In the genomic region with DNA sequence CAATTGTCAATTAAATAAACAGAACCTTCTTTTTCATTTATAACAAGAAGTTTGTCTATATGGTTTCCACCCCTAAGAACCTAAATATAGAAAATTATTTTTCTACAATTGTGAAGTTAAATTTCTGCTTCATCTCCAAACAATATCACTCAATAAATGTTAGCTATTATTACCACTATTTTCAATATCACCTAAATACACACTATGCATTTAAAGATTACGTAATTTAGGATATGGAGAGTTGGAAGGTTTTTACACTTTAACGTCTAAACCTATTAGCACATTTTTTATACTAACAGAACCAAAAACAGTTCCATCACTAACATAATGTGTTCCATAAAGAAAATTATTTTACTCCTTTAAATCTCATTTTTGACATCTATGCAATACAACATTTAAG, we compare ENCODE assay signal across 20 cellular contexts. TPM values are rescaled to one million over a fixed set of nuclear protein-coding genes. Genes with fewer than 3 reads are reported as not detected.
DNase-seq lines count a peak whose midpoint lies in the region; ATAC-seq, FAIRE-seq and TF ChIP-seq lines count a peak whose summit lies in the region.
"Had no signal": no experiment of that assay in that cellular context is flagged by ENCODE, and none has a peak within 500 bp of the region (broad histone marks: within the 10 kb centered on the region; RNA-seq: fewer than 3 reads in every experiment).

No MANE protein-coding gene starts in this region.

- BruUV-seq in HepG2 (replicated peaks; lab: Mats Ljungman, UMichigan) = no TSS peak

- intact Hi-C loops in HepG2 (cut with micrococcal nuclease; ENCODE audit: unreplicated experiment) (no loop called here), right lobe of liver (cut with DNase I) (no loop called here), gastrocnemius medialis (cut with DNase I; ENCODE audit: low total_unique reads) (no loop called here), right cardiac atrium (cut with DNase I) (no loop called here)
- intact Hi-C loops in activated CD4-positive, alpha-beta T cell treated with anti-CD3 and anti-CD28 coated beads, Interleukin-2, amount 10 ng/mL, durations not matched to agents 24 days and 14 days (cut with micrococcal nuclease) = no loop called here

- in situ Hi-C loops in HepG2 (cut with HindIII; ENCODE audit: extremely low pct_ligation_motif_present, low pct_unique_long_range_greater_than_20kb) (no loop called here), gastrocnemius medialis (cut with MboI; ENCODE audit: low sequenced_read_pairs in 4 of 4) (no loop called here)

- POLR2A ChIA-PET in HepG2 (lab: Yijun Ruan, JAX) = no interaction called here

- H3K36me3 ChIP-seq in HepG2 (replicated peaks in 1 of 2; ENCODE audit: control insufficient read depth in 1 of 2, insufficient read depth in 2 of 2, low read length in 2 of 2) (no peaks in the 10 kb centered on the region), right lobe of liver (no peaks in the 10 kb centered on the region), gastrocnemius medialis (no peaks in the 10 kb centered on the region)

- H3K27ac Mint-ChIP-seq in activated CD4-positive, alpha-beta T cell treated with anti-CD3 and anti-CD28 coated beads, Interleukin-2, amount 10 ng/mL, durations not matched to agents 24 days and 14 days = no peak overlapping the region
- H3K27ac Mint-ChIP-seq: B cell; CD8-positive, alpha-beta T cell had no signal

- peaks cover 8% of the 10 kb centered on the region for H3K4me1 Mint-ChIP-seq in activated CD4-positive, alpha-beta T cell treated with anti-CD3 and anti-CD28 coated beads, Interleukin-2, amount 10 ng/mL, durations not matched to agents 24 days and 14 days

- no peak for TF ChIP-seq CTCF in HepG2 (CRISPR knock-in tag; IDR thresholded peaks at IDR 0.05)
- no peak for TF ChIP-seq CTCF in right lobe of liver (IDR thresholded peaks at IDR 0.05)
- TF ChIP-seq CTCF in gastrocnemius medialis (IDR thresholded peaks at IDR 0.05 in 4 of 5, conservative IDR thresholded peaks at IDR 0.05 in 1 of 5) = no peak

- CTCF ChIA-PET in HepG2 (lab: Yijun Ruan, JAX; ENCODE audit: low intra/inter-chr PET ratio, low total read pairs) = no interaction called here

- H3K27ac ChIP-seq in HepG2 (ENCODE audit: extremely low read length, insufficient read depth, low read length) (no peak overlapping the region), right lobe of liver (no peak overlapping the region), gastrocnemius medialis (peak overlapping the region; percentile 70 to 83 (median 75)), right cardiac atrium (ENCODE audit: low read length) (no peak overlapping the region)
- H3K27ac ChIP-seq: 22Rv1; BLaER1 treated with 17β-estradiol and CSF1 and Interleukin-3, amounts not matched to agents 10 nM and 100 nM had no signal

- no peaks in the 10 kb centered on the region for H3K9me3 Mint-ChIP-seq in activated CD4-positive, alpha-beta T cell treated with anti-CD3 and anti-CD28 coated beads, Interleukin-2, amount 10 ng/mL, durations not matched to agents 24 days and 14 days
- H3K9me3 Mint-ChIP-seq: CD8-positive, alpha-beta T cell; H9 had no signal

- FAIRE-seq in HepG2 (lab: Jason Lieb, UNC) = no peak
- FAIRE-seq in colon (lab: Jason Lieb, UNC) = peak; percentile 43
- FAIRE-seq: GM12878, GM19239, H1 had no signal

- H3K27me3 ChIP-seq in HepG2 (ENCODE audit: control insufficient read depth in 1 of 2, insufficient read depth in 2 of 2, low read length in 2 of 2) = no peaks in the 10 kb centered on the region
- no peaks in the 10 kb centered on the region for H3K27me3 ChIP-seq in right lobe of liver
- H3K27me3 ChIP-seq in gastrocnemius medialis = no peaks in the 10 kb centered on the region
- H3K27me3 ChIP-seq in right cardiac atrium (ENCODE audit: control insufficient read depth, insufficient read depth) = no peaks in the 10 kb centered on the region
- H3K27me3 ChIP-seq: BLaER1 treated with 17β-estradiol and CSF1 and Interleukin-3, amounts not matched to agents 10 nM and 100 nM had no signal

- ATAC-seq in HepG2 = no peak
- ATAC-seq in right lobe of liver = no peak
- no peak for ATAC-seq in gastrocnemius medialis
- ATAC-seq in right cardiac atrium = no peak
- ATAC-seq: CD8-positive, alpha-beta T cell; GM12878 had no signal

- 91% methylated on average over 2 of the region's 2 CpGs for WGBS in HepG2 (ENCODE audit: low lambda C conversion rate)
- 82% methylated on average over 2 of the region's 2 CpGs for WGBS in right lobe of liver (ENCODE audit: insufficient coverage, low coverage, low lambda C conversion rate, missing lambda C conversion rate)
- 78% methylated on average over 2 of the region's 2 CpGs for WGBS in right cardiac atrium

- H3K4me2 ChIP-seq in HepG2 (ENCODE audit: low read depth, low read length) = no peak overlapping the region
- H3K4me2 ChIP-seq: BLaER1 treated with 17β-estradiol and CSF1 and Interleukin-3, amounts not matched to agents 10 nM and 100 nM had no signal

- no peak overlapping the region for H3K4me3 ChIP-seq in HepG2 (replicated peaks in 1 of 3; ENCODE audit: insufficient read depth in 1 of 3, low read depth in 2 of 3, low read length in 3 of 3)
- H3K4me3 ChIP-seq in right lobe of liver = no peak overlapping the region
- H3K4me3 ChIP-seq in gastrocnemius medialis = peak overlapping the region in 1 of 4 donors; percentile 41
- no peak overlapping the region for H3K4me3 ChIP-seq in right cardiac atrium (ENCODE audit: low read length)
- H3K4me3 ChIP-seq: BLaER1 treated with 17β-estradiol and CSF1 and Interleukin-3, amounts not matched to agents 10 nM and 100 nM; GM12878 had no signal

- H3K36me3 Mint-ChIP-seq in activated CD4-positive, alpha-beta T cell treated with anti-CD3 and anti-CD28 coated beads, Interleukin-2, amount 10 ng/mL, durations not matched to agents 24 days and 14 days (ENCODE audit: low read depth) = no peaks in the 10 kb centered on the region
- H3K36me3 Mint-ChIP-seq: CD8-positive, alpha-beta T cell had no signal

- no peak for TF ChIP-seq RAD21 in HepG2 (CRISPR knock-in tag; IDR thresholded peaks at IDR 0.05)

- no peak overlapping the region for H3K9ac ChIP-seq in HepG2 (ENCODE audit: insufficient read depth, low read depth, low read length)
- H3K9ac ChIP-seq: BLaER1 treated with 17β-estradiol and CSF1 and Interleukin-3, amounts not matched to agents 10 nM and 100 nM had no signal

- H3K9me3 ChIP-seq in HepG2 (ENCODE audit: low read length) = no peaks in the 10 kb centered on the region
- H3K9me3 ChIP-seq in right lobe of liver = no peaks in the 10 kb centered on the region
- no peaks in the 10 kb centered on the region for H3K9me3 ChIP-seq in gastrocnemius medialis
- no peaks in the 10 kb centered on the region for H3K9me3 ChIP-seq in right cardiac atrium (ENCODE audit: control insufficient read depth, low read length)

- DNase-seq in HepG2 (ENCODE audit: low spot score) (no peak), right lobe of liver (no peak), gastrocnemius medialis (no peak), NCI-H1048 (lab: John Stamatoyannopoulos, UW) (no peak), right cardiac atrium (no peak)
- DNase-seq in activated CD4-positive, alpha-beta T cell treated with anti-CD3 and anti-CD28 coated beads, Interleukin-2, amount 10 ng/mL, durations not matched to agents 24 days and 14 days = no peak
- DNase-seq: Calu3; CD8-positive, alpha-beta T cell; DMS 273 treated with DMSO at 0.1 percent for 48 hours; DMS53; DND-41; EL; H9 had no signal

- H4K20me1 ChIP-seq in HepG2 (ENCODE audit: insufficient read depth, low read length) = peaks cover 100% of the 10 kb centered on the region

- no peaks in the 10 kb centered on the region for H3K27me3 Mint-ChIP-seq in activated CD4-positive, alpha-beta T cell treated with anti-CD3 and anti-CD28 coated beads, Interleukin-2, amount 10 ng/mL, durations not matched to agents 24 days and 14 days
- H3K27me3 Mint-ChIP-seq: B cell had no signal

- TF ChIP-seq POLR2A in HepG2 (IDR thresholded peaks at IDR 0.05; ENCODE audit: insufficient read depth in 1 of 2, low read depth in 2 of 2, low read length in 2 of 2) (no peak), right lobe of liver (IDR thresholded peaks at IDR 0.05) (no peak), gastrocnemius medialis (IDR thresholded peaks at IDR 0.05) (no peak)

- TF ChIP-seq EP300 in HepG2 (IDR thresholded peaks at IDR 0.05; ENCODE audit: low read depth in 2 of 2, low read length in 2 of 2) (no peak), HepG2 (CRISPR knock-in tag; IDR thresholded peaks at IDR 0.05; ENCODE audit: borderline replicate concordance) (no peak)

- no peak overlapping the region for H3K4me3 Mint-ChIP-seq in activated CD4-positive, alpha-beta T cell treated with anti-CD3 and anti-CD28 coated beads, Interleukin-2, amount 10 ng/mL, durations not matched to agents 24 days and 14 days
- H3K4me3 Mint-ChIP-seq: B cell; CD8-positive, alpha-beta T cell; H9 had no signal

- H3K4me1 ChIP-seq in HepG2 (ENCODE audit: insufficient read depth, low read length) = peaks cover 44% of the 10 kb centered on the region
- H3K4me1 ChIP-seq in right lobe of liver = peaks cover 0 to 8% (median 0%) of the 10 kb centered on the region in 4 donors
- peaks cover 42 to 57% of the 10 kb centered on the region in 2 donors for H3K4me1 ChIP-seq in gastrocnemius medialis
- no peaks in the 10 kb centered on the region for H3K4me1 ChIP-seq in right cardiac atrium (ENCODE audit: control insufficient read depth, insufficient read depth, low read length)

- H2AFZ ChIP-seq in HepG2 (ENCODE audit: low read length) = no peak overlapping the region

- H3K79me2 ChIP-seq in HepG2 (ENCODE audit: insufficient read depth, low read length) = peaks cover 98% of the 10 kb centered on the region

RNA-seq across cellular contexts. Expression of gene ROCK2, which starts 48.0 kb away (rescaled TPM):
- total RNA-seq in HepG2 (2016; rRNA removed; fragmentation: Illumina TruSeq; extraction: Trizol) (119 and 174 TPM in 2 replicates), right lobe of liver (10 to 100 TPM; 11.6 to 23.9 (median 19.8) TPM), gastrocnemius medialis (10 to 100 TPM; 42.0 to 85.4 (median 70.7) TPM), right cardiac atrium (10 to 100 TPM; 40.2 to 60.7 (median 40.9) TPM)
- total RNA-seq in HepG2 (2016; cell fraction: cytosol; rRNA removed; fragmentation: Illumina TruSeq; extraction: Trizol; ENCODE audit: low read depth) = 13.0 and 13.5 TPM in 2 replicates
- total RNA-seq in HepG2 (2016; cell fraction: insoluble cytoplasmic fraction; rRNA removed; fragmentation: Illumina TruSeq; extraction: Trizol) = 112 and 164 TPM in 2 replicates
- 35.2 and 39.5 TPM in 2 replicates for total RNA-seq in HepG2 (2016; cell fraction: membrane; rRNA removed; fragmentation: Illumina TruSeq; extraction: Trizol)
- 134 and 149 TPM in 2 replicates for total RNA-seq in HepG2 (2016; cell fraction: nucleus; rRNA removed; fragmentation: Illumina TruSeq; extraction: Trizol)
- polyA plus RNA-seq in HepG2 (2011; rRNA removed) (31.9 and 38.1 TPM in 2 replicates), right cardiac atrium (10.0 TPM)
- 14.6 and 24.9 TPM in 2 replicates for polyA plus RNA-seq in HepG2 (2011; cell fraction: cytosol; rRNA removed)
- polyA plus RNA-seq in HepG2 (2011; cell fraction: nucleus; rRNA removed) = 19.3 and 29.4 TPM in 2 replicates
- 62.4 and 98.0 TPM in 2 replicates for polyA plus RNA-seq in HepG2 (2012)
- polyA plus RNA-seq in HepG2 (2016; cell fraction: cytosol; fragmentation: Illumina TruSeq; extraction: Trizol; ENCODE audit: low read depth) = 1.6 and 1.8 TPM in 2 replicates
- 87.7 and 90.4 TPM in 2 replicates for polyA plus RNA-seq in HepG2 (2016; cell fraction: insoluble cytoplasmic fraction; fragmentation: Illumina TruSeq; extraction: Trizol; ENCODE audit: low read depth)
- 6.9 and 8.4 TPM in 2 replicates for polyA plus RNA-seq in HepG2 (2016; cell fraction: membrane; fragmentation: Illumina TruSeq; extraction: Trizol; ENCODE audit: low read depth)
- polyA plus RNA-seq in HepG2 (2016; cell fraction: nucleus; fragmentation: Illumina TruSeq; extraction: Trizol; ENCODE audit: insufficient read depth, low read depth) = 77.5 and 87.9 TPM in 2 replicates
- polyA minus RNA-seq in HepG2 (2011; rRNA and poly(A)+ RNA removed; ENCODE audit: low replicate concordance) = 17.3 and 25.8 TPM in 2 replicates
- polyA minus RNA-seq in HepG2 (2011; cell fraction: cytosol; rRNA and poly(A)+ RNA removed) = 82.6 and 95.3 TPM in 2 replicates
- polyA minus RNA-seq in HepG2 (2011; cell fraction: nucleus; rRNA and poly(A)+ RNA removed) = 275 and 284 TPM in 2 replicates
- total RNA-seq in activated CD4-positive, alpha-beta T cell treated with anti-CD3 and anti-CD28 coated beads, Interleukin-2, amount 10 ng/mL, durations not matched to agents 24 days and 14 days = 18.4 and 24.4 TPM in 2 replicates

Comparison
In these comparisons a context has a peak if more than half of its experiments do, and no peak if none do; other contexts are left out.
1. H3K27ac ChIP-seq: peak in gastrocnemius medialis (4 of 4); none in HepG2 (single experiment), right lobe of liver (0 of 3) and right cardiac atrium (single experiment).